In the genomic region with DNA sequence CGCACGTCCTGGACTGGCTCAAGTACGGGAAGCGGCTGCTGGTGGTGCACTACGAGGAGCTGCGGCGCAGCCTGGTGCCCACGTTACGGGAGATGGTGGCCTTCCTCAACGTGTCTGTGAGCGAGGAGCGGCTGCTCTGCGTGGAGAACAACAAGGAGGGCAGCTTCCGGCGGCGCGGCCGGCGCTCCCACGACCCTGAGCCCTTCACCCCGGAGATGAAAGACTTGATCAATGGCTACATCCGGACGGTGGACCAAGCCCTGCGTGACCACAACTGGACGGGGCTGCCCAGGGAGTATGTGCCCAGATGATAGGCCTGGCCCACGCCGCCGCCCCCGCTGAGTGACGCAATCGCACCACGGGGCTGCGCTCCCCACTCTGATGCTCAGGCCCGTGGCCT, we compare ENCODE assay signal across 32 cellular contexts. TPM values are rescaled to one million over a fixed set of nuclear protein-coding genes. Genes with fewer than 3 reads are reported as not detected.
"Had no signal": no experiment of that assay in that cellular context is flagged by ENCODE, and none has a peak within 500 bp of the region (broad histone marks: within the 10 kb centered on the region; RNA-seq: fewer than 3 reads in every experiment).

No MANE protein-coding gene starts in this region.

- H3K4me1 Mint-ChIP-seq: naive B cell; stimulated activated effector memory CD8-positive, alpha-beta T cell treated with anti-CD3 and anti-CD28 coated beads, Interleukin-12 subunit alpha, Interleukin-12 subunit beta, amount 100 ng/mL, for 72 hours had no signal

- H3K27ac Mint-ChIP-seq: dendritic cell treated with granulocyte-macrophage colony-stimulating factor and Interleukin-4, amounts not matched to agents 40 ng/mL and 50 ng/mL, for 4 days; naive B cell; natural killer cell treated with Interleukin-12 subunit alpha and Interleukin-12 subunit beta and Interleukin-15 and Interleukin-18, amount 100 ng/mL, for 72 hours; progenitor cell of endocrine pancreas; stimulated activated effector memory CD8-positive, alpha-beta T cell treated with anti-CD3 and anti-CD28 coated beads, Interleukin-12 subunit alpha, Interleukin-12 subunit beta, amount 100 ng/mL, for 72 hours had no signal

- H3K36me3 Mint-ChIP-seq: natural killer cell treated with Interleukin-12 subunit alpha and Interleukin-12 subunit beta and Interleukin-15 and Interleukin-18, amount 100 ng/mL, for 72 hours; stimulated activated effector memory CD8-positive, alpha-beta T cell treated with anti-CD3 and anti-CD28 coated beads, Interleukin-12 subunit alpha, Interleukin-12 subunit beta, amount 100 ng/mL, for 72 hours had no signal

- H3K9ac ChIP-seq: parathyroid adenoma had no signal

- H3K9me3 Mint-ChIP-seq: natural killer cell treated with Interleukin-12 subunit alpha and Interleukin-12 subunit beta and Interleukin-15 and Interleukin-18, amount 100 ng/mL, for 72 hours had no signal

- ATAC-seq: left colon; left ventricle myocardium superior; lower lobe of right lung; natural killer cell treated with Interleukin-12 subunit alpha and Interleukin-12 subunit beta and Interleukin-15 and Interleukin-18, amount 100 ng/mL, for 72 hours; sciatic nerve; stimulated activated effector memory CD8-positive, alpha-beta T cell treated with anti-CD3 and anti-CD28 coated beads, Interleukin-12 subunit alpha, Interleukin-12 subunit beta, amount 100 ng/mL, for 72 hours had no signal

- H2AFZ ChIP-seq: parathyroid adenoma had no signal

- H3K27ac ChIP-seq: esophagus squamous epithelium, heart right ventricle, lower lobe of right lung, parathyroid adenoma, stomach, thyroid gland had no signal

- DNase-seq: effector memory CD4-positive, alpha-beta T cell; erythroblast; esophagus squamous epithelium; foreskin melanocyte; glutamatergic neuron; heart right ventricle; hippocampal formation; kidney glomerular epithelial cell; left colon; left ventricle myocardium superior; lower lobe of right lung; naive B cell; stimulated activated CD4-positive, alpha-beta T cell treated with anti-CD3 and anti-CD28 coated beads, Interleukin-12 subunit alpha, Interleukin-12 subunit beta, amount 100 ng/mL, for 4 hours; stimulated activated CD4-positive, alpha-beta T cell treated with anti-CD3 and anti-CD28 coated beads, Interleukin-1b, Interleukin-23, amount 100 ng/mL, for 48 hours; stimulated activated CD4-positive, alpha-beta T cell treated with anti-CD3 and anti-CD28 coated beads, Interleukin-4, amount 100 ng/mL, for 1 hour; stimulated activated naive CD4-positive, alpha-beta T cell treated with Interleukin-2 at 50 U/mL for 16 hours; stomach; thyroid gland; trophoblast cell had no signal

- H3K4me2 ChIP-seq: smooth muscle cell had no signal

- H3K79me2 ChIP-seq: parathyroid adenoma had no signal

- H3K4me3 ChIP-seq: esophagus squamous epithelium, heart right ventricle, lower lobe of right lung, smooth muscle cell, stomach, thyroid gland had no signal

- H3K4me3 Mint-ChIP-seq: dendritic cell treated with granulocyte-macrophage colony-stimulating factor and Interleukin-4, amounts not matched to agents 40 ng/mL and 50 ng/mL, for 4 days; naive B cell; natural killer cell treated with Interleukin-12 subunit alpha and Interleukin-12 subunit beta and Interleukin-15 and Interleukin-18, amount 100 ng/mL, for 72 hours; neural crest cell; stimulated activated effector memory CD8-positive, alpha-beta T cell treated with anti-CD3 and anti-CD28 coated beads, Interleukin-12 subunit alpha, Interleukin-12 subunit beta, amount 100 ng/mL, for 72 hours had no signal

- H3K4me1 ChIP-seq: esophagus squamous epithelium, heart right ventricle, lower lobe of right lung, parathyroid adenoma, stomach, thyroid gland had no signal

- H3K27me3 Mint-ChIP-seq: dendritic cell treated with granulocyte-macrophage colony-stimulating factor and Interleukin-4, amounts not matched to agents 40 ng/mL and 50 ng/mL, for 4 days; natural killer cell treated with Interleukin-12 subunit alpha and Interleukin-12 subunit beta and Interleukin-15 and Interleukin-18, amount 100 ng/mL, for 72 hours had no signal

- FAIRE-seq: colon, endometrium, islet of Langerhans, urothelium cell line had no signal

- H3K27me3 ChIP-seq: esophagus squamous epithelium, heart right ventricle, stomach, thyroid gland had no signal

- H3K36me3 ChIP-seq: esophagus squamous epithelium, heart right ventricle, lower lobe of right lung, thyroid gland had no signal

- H3K9me3 ChIP-seq: thyroid gland had no signal

RNA-seq across cellular contexts. Expression of a gene that starts 50.2 kb away (rescaled TPM):
- total RNA-seq: osteoblast had no signal
